ENCODE assay signal across 19 cellular contexts in genomic region chr9:112917027-112917986, GRCh38. TPM values are rescaled to one million over a fixed set of nuclear protein-coding genes. Genes with fewer than 3 reads are reported as not detected.
"Had no signal": no experiment of that assay in that cellular context is flagged by ENCODE, and none has a peak within 500 bp of the region (broad histone marks: within the 10 kb centered on the region; RNA-seq: fewer than 3 reads in every experiment).

No MANE protein-coding gene starts in this region.

- H3K9me3 ChIP-seq: adrenal gland, esophagus squamous epithelium, psoas muscle, spleen, thoracic aorta had no signal

- ATAC-seq: psoas muscle; sciatic nerve; stimulated activated effector memory CD8-positive, alpha-beta T cell treated with anti-CD3 and anti-CD28 coated beads, Interleukin-12 subunit alpha, Interleukin-12 subunit beta, amount 100 ng/mL, for 72 hours had no signal

- H3K27ac Mint-ChIP-seq: activated CD4-positive, alpha-beta memory T cell treated with anti-CD3 and anti-CD28 coated beads, Interleukin-2, amount 10 ng/mL, durations not matched to agents 7 days and 5 days; activated naive CD4-positive, alpha-beta T cell treated with anti-CD3 and anti-CD28 coated beads, Interleukin-2, amount 50 U/mL, for 24 hours; activated T-cell treated with anti-CD3 and anti-CD28 coated beads, Interleukin-2, amount 50 U/mL, for 24 hours; nephron progenitor cell; stimulated activated effector memory CD8-positive, alpha-beta T cell treated with anti-CD3 and anti-CD28 coated beads, Interleukin-12 subunit alpha, Interleukin-12 subunit beta, amount 100 ng/mL, for 72 hours had no signal

- H3K4me3 Mint-ChIP-seq: activated CD4-positive, alpha-beta memory T cell treated with anti-CD3 and anti-CD28 coated beads, Interleukin-2, amount 10 ng/mL, durations not matched to agents 7 days and 5 days; activated naive CD4-positive, alpha-beta T cell treated with anti-CD3 and anti-CD28 coated beads, Interleukin-2, amount 50 U/mL, for 24 hours; activated T-cell treated with anti-CD3 and anti-CD28 coated beads, Interleukin-2, amount 50 U/mL, for 24 hours; nephron progenitor cell; stimulated activated effector memory CD8-positive, alpha-beta T cell treated with anti-CD3 and anti-CD28 coated beads, Interleukin-12 subunit alpha, Interleukin-12 subunit beta, amount 100 ng/mL, for 72 hours had no signal

- H3K4me1 Mint-ChIP-seq: activated CD4-positive, alpha-beta memory T cell treated with anti-CD3 and anti-CD28 coated beads, Interleukin-2, amount 10 ng/mL, durations not matched to agents 7 days and 5 days; activated naive CD4-positive, alpha-beta T cell treated with anti-CD3 and anti-CD28 coated beads, Interleukin-2, amount 50 U/mL, for 24 hours; nephron progenitor cell; stimulated activated effector memory CD8-positive, alpha-beta T cell treated with anti-CD3 and anti-CD28 coated beads, Interleukin-12 subunit alpha, Interleukin-12 subunit beta, amount 100 ng/mL, for 72 hours had no signal

- H3K27me3 ChIP-seq: adrenal gland, esophagus squamous epithelium, spleen had no signal

- H3K36me3 Mint-ChIP-seq: activated naive CD4-positive, alpha-beta T cell treated with anti-CD3 and anti-CD28 coated beads, Interleukin-2, amount 50 U/mL, for 24 hours; stimulated activated effector memory CD8-positive, alpha-beta T cell treated with anti-CD3 and anti-CD28 coated beads, Interleukin-12 subunit alpha, Interleukin-12 subunit beta, amount 100 ng/mL, for 72 hours had no signal

- H3K27ac ChIP-seq: adrenal gland, coronary artery, esophagus squamous epithelium, psoas muscle, spleen, thoracic aorta had no signal

- H3K4me1 ChIP-seq: adrenal gland, psoas muscle, spleen had no signal

- DNase-seq: activated CD4-positive, alpha-beta memory T cell treated with anti-CD3 and anti-CD28 coated beads, Interleukin-2, amount 10 ng/mL, durations not matched to agents 7 days and 5 days; activated CD4-positive, alpha-beta T cell treated with anti-CD3 and anti-CD28 coated beads for 1 hour; activated effector memory CD4-positive, alpha-beta T cell treated with Interleukin-2 at 50 U/mL for 16 hours; activated T-cell treated with anti-CD3 and anti-CD28 coated beads, Interleukin-2, amount 50 U/mL, for 24 hours; adrenal gland; caudate nucleus; esophagus squamous epithelium; hypothalamus; nephron progenitor cell; psoas muscle; spleen had no signal

- H3K4me3 ChIP-seq: adrenal gland, coronary artery, esophagus squamous epithelium, psoas muscle, spleen, thoracic aorta had no signal

- H3K9me3 Mint-ChIP-seq: activated CD4-positive, alpha-beta memory T cell treated with anti-CD3 and anti-CD28 coated beads, Interleukin-2, amount 10 ng/mL, durations not matched to agents 7 days and 5 days; activated T-cell treated with anti-CD3 and anti-CD28 coated beads, Interleukin-2, amount 50 U/mL, for 24 hours; stimulated activated effector memory CD8-positive, alpha-beta T cell treated with anti-CD3 and anti-CD28 coated beads, Interleukin-12 subunit alpha, Interleukin-12 subunit beta, amount 100 ng/mL, for 72 hours had no signal

- H3K36me3 ChIP-seq: adrenal gland, esophagus squamous epithelium, spleen, thoracic aorta had no signal

RNA-seq across cellular contexts. Expression of gene SLC46A2, which starts 26.6 kb away (rescaled TPM):
- total RNA-seq: activated CD4-positive, alpha-beta memory T cell treated with anti-CD3 and anti-CD28 coated beads, Interleukin-2, amount 10 ng/mL, durations not matched to agents 7 days and 5 days; fibroblast of villous mesenchyme; kidney epithelial cell; psoas muscle; T-helper 1 cell treated with Interleukin-12 subunit alpha and Interleukin-12 subunit beta and Interleukin-4 antibody, amounts not matched to agents 30 ng/mL and 1 ng/mL, for 36 hours had no signal
